8 cellular contexts compared by ENCODE assay signal in the genomic region with DNA sequence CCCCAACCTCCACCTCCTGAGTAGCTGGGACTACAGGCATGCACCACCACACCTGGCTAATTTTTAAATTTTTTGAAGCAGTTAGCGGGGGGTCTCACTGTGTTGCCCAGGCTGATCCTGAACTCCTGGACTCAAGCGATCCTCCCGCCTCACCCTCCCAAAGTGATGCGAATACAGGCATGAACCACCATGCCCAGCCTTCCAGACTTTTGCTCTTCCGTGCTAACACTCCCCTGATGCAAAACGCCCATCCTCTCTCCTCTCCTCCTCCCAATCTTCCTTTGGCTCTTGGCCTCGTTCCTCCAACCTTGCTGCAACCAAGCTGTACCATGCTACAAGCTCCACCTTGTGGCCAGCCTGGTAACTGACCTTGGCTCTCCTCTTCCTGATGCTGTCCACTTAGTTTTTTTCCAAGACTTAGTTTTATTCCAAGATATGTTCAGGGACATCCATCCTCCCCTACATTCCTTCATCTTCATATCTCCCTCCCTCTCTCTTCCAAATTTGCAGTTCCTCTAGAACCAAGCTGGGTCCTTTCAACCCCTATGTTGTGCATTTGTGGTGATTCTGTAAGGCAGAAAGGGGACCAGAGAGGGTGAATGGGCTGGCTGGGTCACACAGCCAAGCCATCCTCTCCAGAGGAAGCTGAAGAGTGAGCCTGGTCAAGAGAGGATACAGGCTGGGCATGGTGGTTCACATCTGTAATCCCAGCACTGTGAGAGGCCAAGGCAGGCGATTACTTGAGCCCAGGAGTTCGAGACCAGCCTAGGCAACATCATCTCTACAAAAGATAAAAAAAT. TPM values are rescaled to one million over a fixed set of nuclear protein-coding genes. Genes with fewer than 3 reads are reported as not detected.
A peak's percentile ranks its signal among the peaks of the same experiment; 100 is the strongest.
DNase-seq lines count a peak whose midpoint lies in the region; ATAC-seq and TF ChIP-seq lines count a peak whose summit lies in the region.

No MANE protein-coding gene starts in this region.

- no peak overlapping the region for H3K27ac ChIP-seq in HEK293 (ENCODE audit: extremely low read depth, low read depth, low read length)

- H3K36me3 Mint-ChIP-seq in Calu3 (ENCODE audit: insufficient read depth, unreplicated experiment) = no peaks in the 10 kb centered on the region
- H3K36me3 Mint-ChIP-seq in activated naive CD8-positive, alpha-beta T cell treated with anti-CD3 and anti-CD28 coated beads for 36 hours = peaks cover 10% of the 10 kb centered on the region
- H3K36me3 Mint-ChIP-seq in nephron (ENCODE audit: low read depth) = peaks cover 4% of the 10 kb centered on the region

- DNase-seq in Calu3 (peak; percentile 9), cerebellum (ENCODE audit: low spot score) (no peak), DMS79 (lab: John Stamatoyannopoulos, UW) (no peak), NCI-H146 (lab: John Stamatoyannopoulos, UW) (no peak)
- DNase-seq in activated naive CD8-positive, alpha-beta T cell treated with anti-CD3 and anti-CD28 coated beads for 36 hours = peak; percentile 21

- ATAC-seq in GM19397 (IDR thresholded peaks at IDR 0.05; ENCODE audit: unreplicated experiment) = no peak

- H3K4me1 ChIP-seq in HEK293 (ENCODE audit: control insufficient read depth, insufficient read depth, low read length) = no peaks in the 10 kb centered on the region; the same call in 1 of the 2 replicates

- intact Hi-C loops in Calu3 (cut with micrococcal nuclease; ENCODE audit: unreplicated experiment) = no loop called here

- TF ChIP-seq CTCF in Calu3 (IDR thresholded peaks at IDR 0.05; ENCODE audit: unreplicated experiment) (peak; percentile 26), HEK293 (tag by site-specific recombination; IDR thresholded peaks at IDR 0.05) (peak; percentile 55), nephron (IDR thresholded peaks at IDR 0.05; ENCODE audit: unreplicated experiment in 3 of 3) (peak; percentile 38 to 47 (median 40))

- no peak overlapping the region for H3K4me3 ChIP-seq in HEK293 (ENCODE audit: low read depth, low read length)

- H3K36me3 ChIP-seq in HEK293 (ENCODE audit: control insufficient read depth in 2 of 2, insufficient read depth in 1 of 2, low read length in 2 of 2) = no peaks in the 10 kb centered on the region

- POLR2A ChIA-PET in HEK293 (lab: Yijun Ruan, JAX) = no interaction called here

- peaks cover 14% of the 10 kb centered on the region for H3K4me1 Mint-ChIP-seq in Calu3 (ENCODE audit: low read depth, unreplicated experiment)
- H3K4me1 Mint-ChIP-seq in activated naive CD8-positive, alpha-beta T cell treated with anti-CD3 and anti-CD28 coated beads for 36 hours = no peaks in the 10 kb centered on the region
- peaks cover 20% of the 10 kb centered on the region for H3K4me1 Mint-ChIP-seq in nephron

- peaks cover 4% of the 10 kb centered on the region for H3K9me3 Mint-ChIP-seq in Calu3 (ENCODE audit: low read depth, unreplicated experiment)
- peaks cover 17% of the 10 kb centered on the region for H3K9me3 Mint-ChIP-seq in activated naive CD8-positive, alpha-beta T cell treated with anti-CD3 and anti-CD28 coated beads for 36 hours
- peaks cover 13% of the 10 kb centered on the region for H3K9me3 Mint-ChIP-seq in nephron

- H3K27me3 Mint-ChIP-seq in Calu3 (ENCODE audit: unreplicated experiment) (peaks cover 12% of the 10 kb centered on the region), nephron (ENCODE audit: low read depth) (peaks cover 10% of the 10 kb centered on the region)
- peaks cover 28% of the 10 kb centered on the region for H3K27me3 Mint-ChIP-seq in activated naive CD8-positive, alpha-beta T cell treated with anti-CD3 and anti-CD28 coated beads for 36 hours

- BruUV-seq in Calu3 (replicated peaks; lab: Mats Ljungman, UMichigan) = no TSS peak

- CTCF ChIA-PET in Calu3 (lab: Charles Lee) = interaction anchor here (0.6 to 0.8 kb wide), 3 partner anchors 41 to 381 kb away, joined by 4 to 6 read pairs (median 4); no protein-coding TSS in a partner anchor
- CTCF ChIA-PET in HEK293 (lab: Yijun Ruan, JAX) = interaction anchor here (0.5 to 3.6 kb wide), 24 partner anchors 9 to 489 kb away, joined by 3 to 25 read pairs (median 4); partner anchors contain the start of gene NRTN

- no peaks in the 10 kb centered on the region for H3K9me3 ChIP-seq in HEK293 (ENCODE audit: control insufficient read depth, insufficient read depth, low read depth, low read length)

- H3K4me3 Mint-ChIP-seq in Calu3 (ENCODE audit: low read depth, unreplicated experiment) = no peak overlapping the region
- H3K4me3 Mint-ChIP-seq in activated naive CD8-positive, alpha-beta T cell treated with anti-CD3 and anti-CD28 coated beads for 36 hours = no peak overlapping the region
- H3K4me3 Mint-ChIP-seq in nephron = no peak overlapping the region

- H3K27ac Mint-ChIP-seq in Calu3 (ENCODE audit: unreplicated experiment) (peak overlapping the region; percentile 11), nephron (no peak overlapping the region)
- H3K27ac Mint-ChIP-seq in activated naive CD8-positive, alpha-beta T cell treated with anti-CD3 and anti-CD28 coated beads for 36 hours = no peak overlapping the region

TF ChIP-seq in HEK293, 187 proteins besides CTCF, POLR2A, EP300 and RAD21 (continues in another document):
- TF ChIP-seq SP3 (tag by site-specific recombination; IDR thresholded peaks at IDR 0.05) (no peak), ZNF600 (tag by site-specific recombination; IDR thresholded peaks at IDR 0.05) (no peak), ZNF24 (tag by site-specific recombination; IDR thresholded peaks at IDR 0.05) (no peak), ZNF654 (tag by site-specific recombination; IDR thresholded peaks at IDR 0.05; ENCODE audit: low read depth) (peak; percentile 25; the same call in 1 of the 2 replicates), BCL11A (tag by site-specific recombination; IDR thresholded peaks at IDR 0.05; ENCODE audit: low read depth) (no peak), ZNF155 (tag by site-specific recombination; IDR thresholded peaks at IDR 0.05) (no peak), ZNF555 (tag by site-specific recombination; conservative IDR thresholded peaks at IDR 0.05) (no peak)
- TF ChIP-seq, protein P1, sequence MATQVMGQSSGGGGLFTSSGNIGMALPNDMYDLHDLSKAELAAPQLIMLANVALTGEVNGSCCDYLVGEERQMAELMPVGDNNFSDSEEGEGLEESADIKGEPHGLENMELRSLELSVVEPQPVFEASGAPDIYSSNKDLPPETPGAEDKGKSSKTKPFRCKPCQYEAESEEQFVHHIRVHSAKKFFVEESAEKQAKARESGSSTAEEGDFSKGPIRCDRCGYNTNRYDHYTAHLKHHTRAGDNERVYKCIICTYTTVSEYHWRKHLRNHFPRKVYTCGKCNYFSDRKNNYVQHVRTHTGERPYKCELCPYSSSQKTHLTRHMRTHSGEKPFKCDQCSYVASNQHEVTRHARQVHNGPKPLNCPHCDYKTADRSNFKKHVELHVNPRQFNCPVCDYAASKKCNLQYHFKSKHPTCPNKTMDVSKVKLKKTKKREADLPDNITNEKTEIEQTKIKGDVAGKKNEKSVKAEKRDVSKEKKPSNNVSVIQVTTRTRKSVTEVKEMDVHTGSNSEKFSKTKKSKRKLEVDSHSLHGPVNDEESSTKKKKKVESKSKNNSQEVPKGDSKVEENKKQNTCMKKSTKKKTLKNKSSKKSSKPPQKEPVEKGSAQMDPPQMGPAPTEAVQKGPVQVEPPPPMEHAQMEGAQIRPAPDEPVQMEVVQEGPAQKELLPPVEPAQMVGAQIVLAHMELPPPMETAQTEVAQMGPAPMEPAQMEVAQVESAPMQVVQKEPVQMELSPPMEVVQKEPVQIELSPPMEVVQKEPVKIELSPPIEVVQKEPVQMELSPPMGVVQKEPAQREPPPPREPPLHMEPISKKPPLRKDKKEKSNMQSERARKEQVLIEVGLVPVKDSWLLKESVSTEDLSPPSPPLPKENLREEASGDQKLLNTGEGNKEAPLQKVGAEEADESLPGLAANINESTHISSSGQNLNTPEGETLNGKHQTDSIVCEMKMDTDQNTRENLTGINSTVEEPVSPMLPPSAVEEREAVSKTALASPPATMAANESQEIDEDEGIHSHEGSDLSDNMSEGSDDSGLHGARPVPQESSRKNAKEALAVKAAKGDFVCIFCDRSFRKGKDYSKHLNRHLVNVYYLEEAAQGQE (tag by site-specific recombination; IDR thresholded peaks at IDR 0.05) = peak; percentile 58; the same call in 1 of the 2 replicates
- TF ChIP-seq, protein P2, sequence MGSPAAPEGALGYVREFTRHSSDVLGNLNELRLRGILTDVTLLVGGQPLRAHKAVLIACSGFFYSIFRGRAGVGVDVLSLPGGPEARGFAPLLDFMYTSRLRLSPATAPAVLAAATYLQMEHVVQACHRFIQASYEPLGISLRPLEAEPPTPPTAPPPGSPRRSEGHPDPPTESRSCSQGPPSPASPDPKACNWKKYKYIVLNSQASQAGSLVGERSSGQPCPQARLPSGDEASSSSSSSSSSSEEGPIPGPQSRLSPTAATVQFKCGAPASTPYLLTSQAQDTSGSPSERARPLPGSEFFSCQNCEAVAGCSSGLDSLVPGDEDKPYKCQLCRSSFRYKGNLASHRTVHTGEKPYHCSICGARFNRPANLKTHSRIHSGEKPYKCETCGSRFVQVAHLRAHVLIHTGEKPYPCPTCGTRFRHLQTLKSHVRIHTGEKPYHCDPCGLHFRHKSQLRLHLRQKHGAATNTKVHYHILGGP (tag by site-specific recombination; IDR thresholded peaks at IDR 0.05) = no peak
- TF ChIP-seq, protein P3, sequence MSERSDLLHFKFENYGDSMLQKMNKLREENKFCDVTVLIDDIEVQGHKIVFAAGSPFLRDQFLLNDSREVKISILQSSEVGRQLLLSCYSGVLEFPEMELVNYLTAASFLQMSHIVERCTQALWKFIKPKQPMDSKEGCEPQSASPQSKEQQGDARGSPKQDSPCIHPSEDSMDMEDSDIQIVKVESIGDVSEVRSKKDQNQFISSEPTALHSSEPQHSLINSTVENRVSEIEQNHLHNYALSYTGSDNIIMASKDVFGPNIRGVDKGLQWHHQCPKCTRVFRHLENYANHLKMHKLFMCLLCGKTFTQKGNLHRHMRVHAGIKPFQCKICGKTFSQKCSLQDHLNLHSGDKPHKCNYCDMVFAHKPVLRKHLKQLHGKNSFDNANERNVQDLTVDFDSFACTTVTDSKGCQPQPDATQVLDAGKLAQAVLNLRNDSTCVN (tag by site-specific recombination; optimal IDR thresholded peaks at IDR 0.05) = no peak
- TF ChIP-seq, protein P4, sequence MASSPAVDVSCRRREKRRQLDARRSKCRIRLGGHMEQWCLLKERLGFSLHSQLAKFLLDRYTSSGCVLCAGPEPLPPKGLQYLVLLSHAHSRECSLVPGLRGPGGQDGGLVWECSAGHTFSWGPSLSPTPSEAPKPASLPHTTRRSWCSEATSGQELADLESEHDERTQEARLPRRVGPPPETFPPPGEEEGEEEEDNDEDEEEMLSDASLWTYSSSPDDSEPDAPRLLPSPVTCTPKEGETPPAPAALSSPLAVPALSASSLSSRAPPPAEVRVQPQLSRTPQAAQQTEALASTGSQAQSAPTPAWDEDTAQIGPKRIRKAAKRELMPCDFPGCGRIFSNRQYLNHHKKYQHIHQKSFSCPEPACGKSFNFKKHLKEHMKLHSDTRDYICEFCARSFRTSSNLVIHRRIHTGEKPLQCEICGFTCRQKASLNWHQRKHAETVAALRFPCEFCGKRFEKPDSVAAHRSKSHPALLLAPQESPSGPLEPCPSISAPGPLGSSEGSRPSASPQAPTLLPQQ (tag by site-specific recombination; IDR thresholded peaks at IDR 0.05) = no peak

RNA-seq across cellular contexts. Expression of gene TINCR, which starts 32.8 kb away (rescaled TPM):
- total RNA-seq in Calu3 (2022) = 0.27 and 0.40 TPM in 2 replicates
- under 1 TPM; 0.29 to 0.34 TPM for total RNA-seq in activated naive CD8-positive, alpha-beta T cell treated with anti-CD3 and anti-CD28 coated beads for 36 hours
- total RNA-seq in cerebellum = 1.1 TPM

Comparison
In these comparisons a context has a peak if more than half of its experiments do, and no peak if none do; other contexts are left out.
1. DNase-seq: peak in Calu3 (single experiment) and activated naive CD8-positive, alpha-beta T cell treated with anti-CD3 and anti-CD28 coated beads for 36 hours (single experiment); none in cerebellum (single experiment), DMS79 (single experiment) and NCI-H146 (single experiment).
2. Peak in every context shown above with its lines, with median percentiles within 50 percentile points of each other: CTCF ChIP-seq.